16 cellular contexts compared by ENCODE assay signal in genomic region chr3:73028803-73029202, GRCh38. TPM values are rescaled to one million over a fixed set of nuclear protein-coding genes. Genes with fewer than 3 reads are reported as not detected.
DNase-seq lines count a peak whose midpoint lies in the region; ATAC-seq, FAIRE-seq and TF ChIP-seq lines count a peak whose summit lies in the region.
"Had no signal": no experiment of that assay in that cellular context is flagged by ENCODE, and none has a peak within 500 bp of the region (broad histone marks: within the 10 kb centered on the region; RNA-seq: fewer than 3 reads in every experiment).

No MANE protein-coding gene starts in this region.

- H3K27ac ChIP-seq in A549: peak overlapping the region; percentile 27 to 72; a peak in 4 of 6 replicates
- H3K27ac ChIP-seq in HUES6 (ENCODE audit: low read depth, low read length): peak overlapping the region; percentile 3; the same call in 1 of the 2 replicates
- H3K27ac ChIP-seq: body of pancreas, left lung had no signal

- peaks cover 3% of the 10 kb centered on the region for H3K36me3 Mint-ChIP-seq in central memory CD8-positive, alpha-beta T cell (ENCODE audit: insufficient read depth)
- H3K36me3 Mint-ChIP-seq in natural killer cell treated with Interleukin-12 subunit alpha and Interleukin-12 subunit beta and Interleukin-15 and Interleukin-18, amount 100 ng/mL, for 72 hours: peaks cover 19% of the 10 kb centered on the region

- TF ChIP-seq CTCF in A549 (IDR thresholded peaks at IDR 0.05): no peak

- no peak for TF ChIP-seq RAD21 in A549 (conservative IDR thresholded peaks at IDR 0.05 in 1 of 2, IDR thresholded peaks at IDR 0.05 in 1 of 2)

- H3K27me3 ChIP-seq in HUES6 (ENCODE audit: control insufficient read depth, insufficient read depth, low read length): no peaks in the 10 kb centered on the region
- H3K27me3 ChIP-seq: body of pancreas, left lung had no signal

- POLR2A ChIA-PET in A549 (lab: Yijun Ruan, JAX): no interaction called here

- peaks cover 80% of the 10 kb centered on the region for H3K4me1 Mint-ChIP-seq in central memory CD8-positive, alpha-beta T cell
- peaks cover 54 to 55% of the 10 kb centered on the region in 2 donors for H3K4me1 Mint-ChIP-seq in natural killer cell treated with Interleukin-12 subunit alpha and Interleukin-12 subunit beta and Interleukin-15 and Interleukin-18, amount 100 ng/mL, for 72 hours (ENCODE audit: low read depth in 2 of 2)

- H3K4me3 ChIP-seq in A549 (no peak overlapping the region), HUES6 (ENCODE audit: low read depth, low read length) (no peak overlapping the region)
- H3K4me3 ChIP-seq: body of pancreas, left lung had no signal

- TF ChIP-seq POLR2A in A549 (IDR thresholded peaks at IDR 0.05; ENCODE audit: low read length): no peak

- WGBS in A549 (ENCODE audit: missing lambda C conversion rate): 64% methylated on average over 4 of the region's 4 CpGs

- no peak overlapping the region for H3K9ac ChIP-seq in HUES6 (ENCODE audit: low read length)

- DNase-seq in A549 (ENCODE audit: low read depth in 1 of 2, low spot score in 1 of 2) (no peak), C1 segment of cervical spinal cord (lab: John Stamatoyannopoulos, UW) (no peak), NCI-H2107 (lab: John Stamatoyannopoulos, UW) (no peak), T-helper 2 cell (no peak)
- no peak for DNase-seq in central memory CD8-positive, alpha-beta T cell (ENCODE audit: low spot score in 2 of 2)
- DNase-seq in natural killer cell treated with Interleukin-12 subunit alpha and Interleukin-12 subunit beta and Interleukin-15 and Interleukin-18, amount 100 ng/mL, for 72 hours (ENCODE audit: low spot score): no peak
- DNase-seq: body of pancreas, left lung, NCI-H1436 treated with DMSO at 0.1 percent for 48 hours, NCI-H524, occipital lobe, RPMI8226, T1000 had no signal

- ATAC-seq in A549: no peak
- no peak for ATAC-seq in central memory CD8-positive, alpha-beta T cell (replicated peaks; ENCODE audit: extremely low read depth, poor library complexity, severe bottlenecking)
- peak; percentile 56 to 58 for ATAC-seq in natural killer cell treated with Interleukin-12 subunit alpha and Interleukin-12 subunit beta and Interleukin-15 and Interleukin-18, amount 100 ng/mL, for 72 hours
- ATAC-seq in HG02759 (IDR thresholded peaks at IDR 0.05; ENCODE audit: unreplicated experiment): no peak

- H3K9me3 Mint-ChIP-seq in central memory CD8-positive, alpha-beta T cell: no peaks in the 10 kb centered on the region
- peaks cover 9% of the 10 kb centered on the region for H3K9me3 Mint-ChIP-seq in natural killer cell treated with Interleukin-12 subunit alpha and Interleukin-12 subunit beta and Interleukin-15 and Interleukin-18, amount 100 ng/mL, for 72 hours

- CTCF ChIA-PET in A549 (lab: Yijun Ruan, JAX): interaction anchor here (1.5 kb wide), 1 partner anchor 27 kb away, joined by 5 read pairs; no protein-coding TSS in a partner anchor

- H3K36me3 ChIP-seq in HUES6 (ENCODE audit: control insufficient read depth, insufficient read depth, low read length): peaks cover 2% of the 10 kb centered on the region
- H3K36me3 ChIP-seq: left lung had no signal

- H3K9me3 ChIP-seq in A549 (no peaks in the 10 kb centered on the region), HUES6 (ENCODE audit: control insufficient read depth, insufficient read depth, low read depth, low read length) (no peaks in the 10 kb centered on the region)
- H3K9me3 ChIP-seq: body of pancreas, left lung had no signal

- peak overlapping the region; percentile 44 for H3K4me2 ChIP-seq in A549

- peak overlapping the region; percentile 38 for H3K27ac Mint-ChIP-seq in central memory CD8-positive, alpha-beta T cell (ENCODE audit: low read depth)
- H3K27ac Mint-ChIP-seq in natural killer cell treated with Interleukin-12 subunit alpha and Interleukin-12 subunit beta and Interleukin-15 and Interleukin-18, amount 100 ng/mL, for 72 hours: peak overlapping the region; percentile 86 to 87

- H3K4me3 Mint-ChIP-seq in central memory CD8-positive, alpha-beta T cell: peak overlapping the region; percentile 0
- peak overlapping the region; percentile 76 for H3K4me3 Mint-ChIP-seq in natural killer cell treated with Interleukin-12 subunit alpha and Interleukin-12 subunit beta and Interleukin-15 and Interleukin-18, amount 100 ng/mL, for 72 hours
- H3K4me3 Mint-ChIP-seq: B cell had no signal

- TF ChIP-seq EP300 in A549 (IDR thresholded peaks at IDR 0.05): no peak

- no peak for FAIRE-seq in A549 (lab: Jason Lieb, UNC)

- H3K4me1 ChIP-seq in A549 (peaks cover 18% of the 10 kb centered on the region), HUES6 (ENCODE audit: control insufficient read depth, insufficient read depth, low read length) (peaks cover 17% of the 10 kb centered on the region)

- H3K27me3 Mint-ChIP-seq in central memory CD8-positive, alpha-beta T cell: no peaks in the 10 kb centered on the region
- no peaks in the 10 kb centered on the region for H3K27me3 Mint-ChIP-seq in natural killer cell treated with Interleukin-12 subunit alpha and Interleukin-12 subunit beta and Interleukin-15 and Interleukin-18, amount 100 ng/mL, for 72 hours
- H3K27me3 Mint-ChIP-seq: B cell had no signal

TF ChIP-seq in A549, 52 proteins besides CTCF, POLR2A, EP300 and RAD21:
- TF ChIP-seq NFE2L2 (conservative IDR thresholded peaks at IDR 0.05; ENCODE audit: low read length): no peak
- no peak for TF ChIP-seq MAFK (IDR thresholded peaks at IDR 0.05; ENCODE audit: partially characterized antibody)
- no peak for TF ChIP-seq JUN (IDR thresholded peaks at IDR 0.05)
- no peak for TF ChIP-seq GATA3 (IDR thresholded peaks at IDR 0.05; ENCODE audit: borderline replicate concordance)
- no peak for TF ChIP-seq PBX3 (IDR thresholded peaks at IDR 0.05)
- TF ChIP-seq, protein P1, sequence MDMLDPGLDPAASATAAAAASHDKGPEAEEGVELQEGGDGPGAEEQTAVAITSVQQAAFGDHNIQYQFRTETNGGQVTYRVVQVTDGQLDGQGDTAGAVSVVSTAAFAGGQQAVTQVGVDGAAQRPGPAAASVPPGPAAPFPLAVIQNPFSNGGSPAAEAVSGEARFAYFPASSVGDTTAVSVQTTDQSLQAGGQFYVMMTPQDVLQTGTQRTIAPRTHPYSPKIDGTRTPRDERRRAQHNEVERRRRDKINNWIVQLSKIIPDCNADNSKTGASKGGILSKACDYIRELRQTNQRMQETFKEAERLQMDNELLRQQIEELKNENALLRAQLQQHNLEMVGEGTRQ (IDR thresholded peaks at IDR 0.05): no peak
- no peak for TF ChIP-seq KDM5A (IDR thresholded peaks at IDR 0.05)
- TF ChIP-seq MYC (IDR thresholded peaks at IDR 0.05; ENCODE audit: borderline replicate concordance, low read length): no peak
- TF ChIP-seq JUNB (IDR thresholded peaks at IDR 0.05): no peak
- TF ChIP-seq, protein P2, sequence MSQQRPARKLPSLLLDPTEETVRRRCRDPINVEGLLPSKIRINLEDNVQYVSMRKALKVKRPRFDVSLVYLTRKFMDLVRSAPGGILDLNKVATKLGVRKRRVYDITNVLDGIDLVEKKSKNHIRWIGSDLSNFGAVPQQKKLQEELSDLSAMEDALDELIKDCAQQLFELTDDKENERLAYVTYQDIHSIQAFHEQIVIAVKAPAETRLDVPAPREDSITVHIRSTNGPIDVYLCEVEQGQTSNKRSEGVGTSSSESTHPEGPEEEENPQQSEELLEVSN (IDR thresholded peaks at IDR 0.05; ENCODE audit: borderline replicate concordance, low read depth): no peak
- TF ChIP-seq RFX5 (IDR thresholded peaks at IDR 0.05): no peak
- TF ChIP-seq, protein P3, sequence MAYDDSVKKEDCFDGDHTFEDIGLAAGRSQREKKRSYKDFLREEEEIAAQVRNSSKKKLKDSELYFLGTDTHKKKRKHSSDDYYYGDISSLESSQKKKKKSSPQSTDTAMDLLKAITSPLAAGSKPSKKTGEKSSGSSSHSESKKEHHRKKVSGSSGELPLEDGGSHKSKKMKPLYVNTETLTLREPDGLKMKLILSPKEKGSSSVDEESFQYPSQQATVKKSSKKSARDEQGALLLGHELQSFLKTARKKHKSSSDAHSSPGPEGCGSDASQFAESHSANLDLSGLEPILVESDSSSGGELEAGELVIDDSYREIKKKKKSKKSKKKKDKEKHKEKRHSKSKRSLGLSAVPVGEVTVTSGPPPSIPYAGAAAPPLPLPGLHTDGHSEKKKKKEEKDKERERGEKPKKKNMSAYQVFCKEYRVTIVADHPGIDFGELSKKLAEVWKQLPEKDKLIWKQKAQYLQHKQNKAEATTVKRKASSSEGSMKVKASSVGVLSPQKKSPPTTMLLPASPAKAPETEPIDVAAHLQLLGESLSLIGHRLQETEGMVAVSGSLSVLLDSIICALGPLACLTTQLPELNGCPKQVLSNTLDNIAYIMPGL (CRISPR knock-in tag; IDR thresholded peaks at IDR 0.05; ENCODE audit: borderline replicate concordance): no peak
- TF ChIP-seq FOXS1 (CRISPR knock-in tag; IDR thresholded peaks at IDR 0.05): no peak
- no peak for TF ChIP-seq KDM1A (IDR thresholded peaks at IDR 0.05; ENCODE audit: low read depth)
- no peak for TF ChIP-seq PHF8 (IDR thresholded peaks at IDR 0.05; ENCODE audit: borderline replicate concordance, low read depth)

RNA-seq across cellular contexts. Expression of gene PPP4R2, which starts 32.2 kb away (rescaled TPM):
- polyA plus RNA-seq in A549 (2011; rRNA removed) (42.9 and 68.4 TPM in 2 replicates), A549 (2017; fragmentation: RNase III; extraction: RNeasy Plus Mini Kit Qiagen cat#74134 plus additional on column Dnase treatment) (39.3 to 42.0 TPM (median 39.5 TPM) in 3 replicates)
- polyA plus RNA-seq in A549 (2012; cell fraction: cytosol; rRNA removed): 7.9 and 8.2 TPM in 2 replicates
- polyA plus RNA-seq in A549 (2012; cell fraction: nucleus; rRNA removed): 2.7 and 4.5 TPM in 2 replicates
- polyA minus RNA-seq in A549 (2011; rRNA and poly(A)+ RNA removed): 9.8 and 11.9 TPM in 2 replicates
- 100 to 1,000 TPM; 126 to 128 TPM for total RNA-seq in natural killer cell treated with Interleukin-12 subunit alpha and Interleukin-12 subunit beta and Interleukin-15 and Interleukin-18, amount 100 ng/mL, for 72 hours

RNA-seq across cellular contexts. Expression of gene EBLN2, which starts 32.7 kb away (rescaled TPM):
- polyA plus RNA-seq in A549 (2011; rRNA removed): 3.0 and 4.1 TPM in 2 replicates
- polyA plus RNA-seq in A549 (2012; cell fraction: cytosol; rRNA removed): 0.35 and 0.46 TPM in 2 replicates
- 1.9 and 2.3 TPM in 2 replicates for polyA plus RNA-seq in A549 (2012; cell fraction: nucleus; rRNA removed)
- 1.4 to 1.8 TPM (median 1.4 TPM) in 3 replicates for polyA plus RNA-seq in A549 (2017; fragmentation: RNase III; extraction: RNeasy Plus Mini Kit Qiagen cat#74134 plus additional on column Dnase treatment)
- polyA minus RNA-seq in A549 (2011; rRNA and poly(A)+ RNA removed): 7.7 and 7.9 TPM in 2 replicates
- total RNA-seq in natural killer cell treated with Interleukin-12 subunit alpha and Interleukin-12 subunit beta and Interleukin-15 and Interleukin-18, amount 100 ng/mL, for 72 hours: 10 to 100 TPM; 10.3 to 15.5 TPM

Comparison
In these comparisons a context has a peak if more than half of its experiments do, and no peak if none do; other contexts are left out.
1. ATAC-seq: peak in natural killer cell treated with Interleukin-12 subunit alpha and Interleukin-12 subunit beta and Interleukin-15 and Interleukin-18, amount 100 ng/mL, for 72 hours (2 of 2); none in A549 (0 of 2), central memory CD8-positive, alpha-beta T cell (single experiment) and HG02759 (single experiment).